16 cellular contexts compared by ENCODE assay signal in genomic region chr9:107810493-107810931, GRCh38.
A peak's percentile ranks its signal among the peaks of the same experiment; 100 is the strongest.
DNase-seq lines count a peak whose midpoint lies in the region; ATAC-seq and TF ChIP-seq lines count a peak whose summit lies in the region.
"Had no signal": no experiment of that assay in that cellular context is flagged by ENCODE, and none has a peak within 500 bp of the region (broad histone marks: within the 10 kb centered on the region; RNA-seq: fewer than 3 reads in every experiment).

No MANE protein-coding gene starts in this region.

- intact Hi-C loops in MCF 10A (cut with micrococcal nuclease) (no loop called here), breast epithelium (cut with DNase I; ENCODE audit: low total_unique reads) (no loop called here)

- H3K4me2 ChIP-seq in mesenchymal stem cell (ENCODE audit: low read length, poor library complexity, severe bottlenecking): no peak overlapping the region

- H2AFZ ChIP-seq in mesenchymal stem cell (ENCODE audit: low read depth, low read length): no peak overlapping the region

- POLR2A ChIA-PET in MCF 10A (lab: Yijun Ruan, JAX): interaction anchor here (0.5 kb wide), 1 partner anchor 46 kb away, joined by 3 read pairs; no protein-coding TSS in a partner anchor

- DNase-seq in MCF 10A (ENCODE audit: unreplicated experiment): peak; percentile 20
- DNase-seq in breast epithelium (ENCODE audit: low spot score in 2 of 2): no peak
- peak; percentile 82 for DNase-seq in amniotic epithelial cell (ENCODE audit: low read depth)
- DNase-seq in mesenchymal stem cell: peak; percentile 59
- no peak for DNase-seq in activated CD4-positive, CD25-positive, alpha-beta regulatory T cell treated with anti-CD3 and anti-CD28 coated beads, Interleukin-2, amount 50 U/mL, for 72 hours
- no peak for DNase-seq in superior temporal gyrus (ENCODE audit: extremely low spot score)
- DNase-seq: 8988T; activated CD4-positive, alpha-beta T cell treated with anti-CD3 and anti-CD28 coated beads, Interleukin-2, amount 10 ng/mL, durations not matched to agents 7 days and 5 days; activated naive CD4-positive, alpha-beta T cell; cortex of kidney; naive B cell; NCI-H2029; T-helper 9 cell had no signal

- H3K4me3 ChIP-seq in breast epithelium: no peak overlapping the region
- no peak overlapping the region for H3K4me3 ChIP-seq in mesenchymal stem cell (ENCODE audit: insufficient read depth in 1 of 2, low read depth in 1 of 2, low read length in 2 of 2)

- H3K27me3 ChIP-seq in breast epithelium (no peaks in the 10 kb centered on the region), mesenchymal stem cell (ENCODE audit: control insufficient read depth in 1 of 2, insufficient read depth in 1 of 2, low read length in 2 of 2) (no peaks in the 10 kb centered on the region)

- TF ChIP-seq POLR2A in breast epithelium (IDR thresholded peaks at IDR 0.05): no peak

- no peaks in the 10 kb centered on the region for H3K9me3 ChIP-seq in breast epithelium
- H3K9me3 ChIP-seq in mesenchymal stem cell (ENCODE audit: control insufficient read depth, low read length): no peaks in the 10 kb centered on the region

- no peak overlapping the region for H2BK15ac ChIP-seq in mesenchymal stem cell (ENCODE audit: low read depth, poor library complexity, severe bottlenecking)

- H4K8ac ChIP-seq in mesenchymal stem cell (ENCODE audit: low read length): no peak overlapping the region

- no peaks in the 10 kb centered on the region for H3K4me1 ChIP-seq in breast epithelium
- H3K4me1 ChIP-seq in mesenchymal stem cell (ENCODE audit: control insufficient read depth, insufficient read depth, low read depth, low read length): no peaks in the 10 kb centered on the region

- no peak overlapping the region for H3K4ac ChIP-seq in mesenchymal stem cell (ENCODE audit: low read depth in 1 of 2, low read length in 2 of 2)

- no peak overlapping the region for H3K27ac ChIP-seq in breast epithelium
- no peak overlapping the region for H3K27ac ChIP-seq in mesenchymal stem cell (ENCODE audit: low read length, poor library complexity, severe bottlenecking)

- H3K4me3 Mint-ChIP-seq in MCF 10A (ENCODE audit: unreplicated experiment): no peak overlapping the region
- H3K4me3 Mint-ChIP-seq: activated CD4-positive, alpha-beta T cell treated with anti-CD3 and anti-CD28 coated beads, Interleukin-2, amount 10 ng/mL, durations not matched to agents 7 days and 5 days; CD14-positive monocyte; naive B cell had no signal

- peaks cover 24% of the 10 kb centered on the region for H3K4me1 Mint-ChIP-seq in MCF 10A (ENCODE audit: insufficient read depth, unreplicated experiment)
- H3K4me1 Mint-ChIP-seq: activated CD4-positive, alpha-beta T cell treated with anti-CD3 and anti-CD28 coated beads, Interleukin-2, amount 10 ng/mL, durations not matched to agents 7 days and 5 days had no signal

- no peaks in the 10 kb centered on the region for H3K9me3 Mint-ChIP-seq in MCF 10A (ENCODE audit: unreplicated experiment)

- H3K18ac ChIP-seq in mesenchymal stem cell (ENCODE audit: low read depth in 1 of 2, low read length in 2 of 2): peak overlapping the region in 1 of 2 experiments; percentile 61

- H4K91ac ChIP-seq in mesenchymal stem cell (ENCODE audit: low read length): no peak overlapping the region

- H3K27ac Mint-ChIP-seq in MCF 10A (ENCODE audit: low read depth, unreplicated experiment): no peak overlapping the region
- H3K27ac Mint-ChIP-seq: activated CD4-positive, alpha-beta T cell treated with anti-CD3 and anti-CD28 coated beads, Interleukin-2, amount 10 ng/mL, durations not matched to agents 7 days and 5 days had no signal

- H3K27me3 Mint-ChIP-seq in MCF 10A (ENCODE audit: insufficient read depth, unreplicated experiment): no peaks in the 10 kb centered on the region
- H3K27me3 Mint-ChIP-seq: activated CD4-positive, alpha-beta T cell treated with anti-CD3 and anti-CD28 coated beads, Interleukin-2, amount 10 ng/mL, durations not matched to agents 7 days and 5 days had no signal

- no peaks in the 10 kb centered on the region for H3K36me3 ChIP-seq in breast epithelium
- H3K36me3 ChIP-seq in mesenchymal stem cell (ENCODE audit: control insufficient read depth in 1 of 2, insufficient read depth in 2 of 2, low read depth in 1 of 2, low read length in 2 of 2): no peaks in the 10 kb centered on the region

- no peak overlapping the region for H3K9ac ChIP-seq in mesenchymal stem cell (ENCODE audit: low read length)

- no peaks in the 10 kb centered on the region for H3K79me1 ChIP-seq in mesenchymal stem cell (replicated peaks; ENCODE audit: low read length, poor library complexity, severe bottlenecking)

- no TSS peak for BruUV-seq in MCF 10A (replicated peaks; lab: Mats Ljungman, UMichigan)

- no peak for TF ChIP-seq CTCF in MCF 10A (IDR thresholded peaks at IDR 0.05; ENCODE audit: unreplicated experiment)
- TF ChIP-seq CTCF in breast epithelium (IDR thresholded peaks at IDR 0.05): no peak

- no peak overlapping the region for H3K14ac ChIP-seq in mesenchymal stem cell (ENCODE audit: low read length in 2 of 2)

- H2BK12ac ChIP-seq in mesenchymal stem cell (ENCODE audit: low read length in 2 of 2): no peak overlapping the region

- no peak overlapping the region for H2BK5ac ChIP-seq in mesenchymal stem cell (ENCODE audit: low read depth, low read length, poor library complexity, severe bottlenecking)

- H2BK120ac ChIP-seq in mesenchymal stem cell (ENCODE audit: low read depth, low read length): no peak overlapping the region

- WGBS in mesenchymal stem cell: 65% methylated on average over 6 of the region's 6 CpGs

- H3K23ac ChIP-seq in mesenchymal stem cell (ENCODE audit: low read length in 2 of 2): no peak overlapping the region

- H3K36me3 Mint-ChIP-seq in MCF 10A (ENCODE audit: insufficient read depth, unreplicated experiment): peaks cover 4% of the 10 kb centered on the region
- H3K36me3 Mint-ChIP-seq: naive B cell had no signal

- CTCF ChIA-PET in MCF 10A (lab: Yijun Ruan, JAX): no interaction called here

- H2AK5ac ChIP-seq in mesenchymal stem cell (ENCODE audit: low read length, severe bottlenecking): no peak overlapping the region

- ATAC-seq in HG02885 (IDR thresholded peaks at IDR 0.05; ENCODE audit: poor library complexity, unreplicated experiment): no peak
- ATAC-seq in GM18517 (IDR thresholded peaks at IDR 0.05; ENCODE audit: unreplicated experiment): no peak

Comparison
In these comparisons a context has a peak if more than half of its experiments do, and no peak if none do; other contexts are left out.
1. DNase-seq: peak in MCF 10A (single experiment), amniotic epithelial cell (single experiment) and mesenchymal stem cell (single experiment); none in breast epithelium (0 of 2), activated CD4-positive, CD25-positive, alpha-beta regulatory T cell treated with anti-CD3 and anti-CD28 coated beads, Interleukin-2, amount 50 U/mL, for 72 hours (single experiment) and superior temporal gyrus (single experiment).